1 cellular context compared by ENCODE assay signal in genomic region chr2:8889978-8890377, GRCh38.
TF ChIP-seq lines count a peak whose summit lies in the region.

No MANE protein-coding gene starts in this region.

TF ChIP-seq in H1, 55 proteins besides CTCF, POLR2A, EP300 and RAD21:
- TF ChIP-seq CHD7 (IDR thresholded peaks at IDR 0.05; ENCODE audit: insufficient replicate concordance, low read length), result no peak
- no peak for TF ChIP-seq CHD1 (IDR thresholded peaks at IDR 0.05; ENCODE audit: low read depth, low read length)
- no peak for TF ChIP-seq TBP (IDR thresholded peaks at IDR 0.05; ENCODE audit: low read depth, low read length)
- TF ChIP-seq NANOG (IDR thresholded peaks at IDR 0.05; ENCODE audit: insufficient read depth, low read depth, low read length, poor library complexity, severe bottlenecking), result no peak
- no peak for TF ChIP-seq EZH2 (IDR thresholded peaks at IDR 0.05; ENCODE audit: low read depth, low read length, severe bottlenecking)
- no peak for TF ChIP-seq SRF (IDR thresholded peaks at IDR 0.05; ENCODE audit: low read depth, low read length)
- no peak for TF ChIP-seq KDM5A (IDR thresholded peaks at IDR 0.05; ENCODE audit: low read length)
- TF ChIP-seq MAFK (IDR thresholded peaks at IDR 0.05; ENCODE audit: low read depth, low read length), result no peak
